25 cellular contexts compared by ENCODE assay signal in the genomic region with DNA sequence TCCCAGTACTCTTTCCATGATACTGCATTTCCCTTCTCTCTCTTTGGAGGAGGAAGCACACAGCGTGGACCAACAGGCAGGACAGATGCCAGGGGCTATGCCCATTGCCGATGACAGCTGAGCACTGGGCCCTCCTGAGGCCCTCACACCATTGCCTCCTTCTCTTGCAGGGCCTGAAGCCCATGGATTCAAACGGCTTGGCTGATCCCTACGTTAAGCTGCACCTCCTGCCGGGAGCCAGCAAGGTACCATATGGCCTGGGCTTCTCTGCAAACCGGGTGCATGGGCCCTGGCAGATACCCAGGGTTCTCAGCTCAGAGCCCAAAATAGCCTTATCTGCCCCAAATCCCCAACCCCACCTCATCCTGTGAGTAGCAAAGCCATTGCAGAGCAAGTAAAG.
"Had no signal": no experiment of that assay in that cellular context is flagged by ENCODE, and none has a peak within 500 bp of the region (broad histone marks: within the 10 kb centered on the region; RNA-seq: fewer than 3 reads in every experiment).

No MANE protein-coding gene starts in this region.

- H3K27ac Mint-ChIP-seq: activated CD4-positive, alpha-beta memory T cell treated with anti-CD3 and anti-CD28 coated beads for 36 hours; activated CD4-positive, alpha-beta T cell treated with anti-CD3 and anti-CD28 coated beads, Interleukin-2, amount 10 ng/mL, durations not matched to agents 24 days and 14 days; activated T-helper 17 cell treated with anti-CD3 and anti-CD28 coated beads, Interleukin-2, amount 50 U/mL, for 72 hours; nephron progenitor cell; progenitor cell of endocrine pancreas; T-helper 17 cell had no signal

- H3K36me3 Mint-ChIP-seq: activated CD4-positive, alpha-beta memory T cell treated with anti-CD3 and anti-CD28 coated beads for 36 hours had no signal

- H3K9me3 Mint-ChIP-seq: activated CD4-positive, alpha-beta T cell treated with anti-CD3 and anti-CD28 coated beads, Interleukin-2, amount 10 ng/mL, durations not matched to agents 24 days and 14 days; activated T-helper 17 cell treated with anti-CD3 and anti-CD28 coated beads, Interleukin-2, amount 50 U/mL, for 72 hours had no signal

- H3K4me3 Mint-ChIP-seq: activated CD4-positive, alpha-beta memory T cell treated with anti-CD3 and anti-CD28 coated beads for 36 hours; activated CD4-positive, alpha-beta T cell treated with anti-CD3 and anti-CD28 coated beads, Interleukin-2, amount 10 ng/mL, durations not matched to agents 24 days and 14 days; activated T-cell treated with anti-CD3 and anti-CD28 coated beads, Interleukin-2, amount 50 U/mL, for 4 hours; activated T-helper 17 cell treated with anti-CD3 and anti-CD28 coated beads, Interleukin-2, amount 50 U/mL, for 72 hours; nephron progenitor cell; T-helper 17 cell had no signal

- H3K4me1 ChIP-seq: gastroesophageal sphincter had no signal

- H3K4me3 ChIP-seq: gastroesophageal sphincter, hepatocyte, ovary, skin epidermis, thoracic aorta had no signal

- H3K36me3 ChIP-seq: gastroesophageal sphincter, neutrophil, ovary, thoracic aorta had no signal

- H3K27me3 ChIP-seq: ovary had no signal

- H3K4me1 Mint-ChIP-seq: activated CD4-positive, alpha-beta T cell treated with anti-CD3 and anti-CD28 coated beads, Interleukin-2, amount 10 ng/mL, durations not matched to agents 24 days and 14 days; activated T-helper 17 cell treated with anti-CD3 and anti-CD28 coated beads, Interleukin-2, amount 50 U/mL, for 72 hours; nephron progenitor cell had no signal

- ATAC-seq: activated T-cell treated with anti-CD3 and anti-CD28 coated beads, Interleukin-2, amount 50 U/mL, for 4 hours; activated T-helper 17 cell treated with anti-CD3 and anti-CD28 coated beads, Interleukin-2, amount 50 U/mL, for 72 hours; gastroesophageal sphincter; left colon; sciatic nerve; stimulated activated naive CD8-positive, alpha-beta T cell treated with anti-CD3 and anti-CD28 coated beads, Interleukin-15, Interleukin-2, amounts not matched to agents 100 U/mL and 50 U/mL, for 24 hours; T-helper 17 cell had no signal

- DNase-seq: activated CD4-positive, alpha-beta memory T cell treated with anti-CD3 and anti-CD28 coated beads for 36 hours; activated CD4-positive, alpha-beta T cell treated with anti-CD3 and anti-CD28 coated beads, Interleukin-2, amount 10 ng/mL, durations not matched to agents 24 days and 14 days; activated CD4-positive, CD25-positive, alpha-beta regulatory T cell treated with anti-CD3 and anti-CD28 coated beads, Interleukin-2, amount 50 U/mL, for 72 hours; activated gamma-delta T cell treated with Interleukin-2 at 50 U/mL for 16 hours; activated naive CD4-positive, alpha-beta T cell treated with anti-CD3 and anti-CD28 coated beads, Interleukin-2, amount 50 U/mL, for 16 hours; activated T-cell treated with anti-CD3 and anti-CD28 coated beads, Interleukin-2, amount 50 U/mL, for 4 hours; effector CD8-positive, alpha-beta T cell; left colon; mammary epithelial cell; nephron progenitor cell; ovary; stimulated activated CD4-positive, alpha-beta T cell treated with anti-CD3 and anti-CD28 coated beads, Interleukin-12 subunit alpha, Interleukin-12 subunit beta, amount 100 ng/mL, for 4 hours; stimulated activated CD4-positive, alpha-beta T cell treated with anti-CD3 and anti-CD28 coated beads, Interleukin-4, amount 100 ng/mL, for 1 hour; stimulated activated naive CD8-positive, alpha-beta T cell treated with anti-CD3 and anti-CD28 coated beads, Interleukin-15, Interleukin-2, amounts not matched to agents 100 U/mL and 50 U/mL, for 24 hours; T-helper 17 cell; T1000; trophoblast cell had no signal

- H3K27ac ChIP-seq: gastroesophageal sphincter, hepatocyte, neutrophil, ovary, skin epidermis, thoracic aorta had no signal

- H3K9me3 ChIP-seq: ovary, thoracic aorta had no signal
